In genomic region chr13:40770934-40771618, GRCh38 we compare ENCODE assay signal across 1 cellular context.
TF ChIP-seq lines count a peak whose summit lies in the region.

Gene MRPS31, minus strand, starts transcription at chr13:40771190. Its CDS starts 54 bp downstream, at chr13:40771136.

TF ChIP-seq in GM12878, 131 proteins besides CTCF, POLR2A, EP300 and RAD21 (continued from another document and continues in another):
- TF ChIP-seq ZNF384 (IDR thresholded peaks at IDR 0.05; ENCODE audit: borderline replicate concordance, low read depth, low read length) (no peak), SUPT20H (IDR thresholded peaks at IDR 0.05; ENCODE audit: borderline replicate concordance, control insufficient read depth, low read depth, low read length) (no peak), BHLHE40 (IDR thresholded peaks at IDR 0.05; ENCODE audit: borderline replicate concordance in 1 of 2, low read depth in 2 of 2, low read length in 1 of 2) (peak in 1 of 2 experiments; percentile 40; a peak in 1 of 4 replicates), WRNIP1 (IDR thresholded peaks at IDR 0.05; ENCODE audit: borderline replicate concordance, low read depth, low read length) (peak; percentile 98), LARP7 (IDR thresholded peaks at IDR 0.05) (peak; percentile 85), RB1 (IDR thresholded peaks at IDR 0.05; ENCODE audit: borderline replicate concordance) (peak; percentile 98), CHD2 (IDR thresholded peaks at IDR 0.05; ENCODE audit: borderline replicate concordance, low read depth, low read length) (peak; percentile 49; the same call in 1 of the 2 replicates), CEBPB (IDR thresholded peaks at IDR 0.05; ENCODE audit: borderline replicate concordance in 1 of 2, low read depth in 2 of 2, low read length in 2 of 2) (no peak), E4F1 (IDR thresholded peaks at IDR 0.05; ENCODE audit: borderline replicate concordance, partially characterized antibody) (peak; percentile 85), NRF1 (conservative IDR thresholded peaks at IDR 0.05; ENCODE audit: low read depth, low read length) (no peak), FOXM1 (IDR thresholded peaks at IDR 0.05; ENCODE audit: low read depth, low read length) (0 out of 2 replicates have a peak, but pooled peaks have one; percentile 33), PBX3 (IDR thresholded peaks at IDR 0.05; ENCODE audit: insufficient replicate concordance, low read depth, low read length) (peak; percentile 54), YBX1 (IDR thresholded peaks at IDR 0.05) (no peak), ZNF622 (IDR thresholded peaks at IDR 0.05) (no peak), SRF (IDR thresholded peaks at IDR 0.05; ENCODE audit: low read depth in 2 of 2, low read length in 2 of 2) (peak; percentile 67 to 93), GATAD2B (conservative IDR thresholded peaks at IDR 0.05; ENCODE audit: low read depth) (peak; percentile 76; the same call in 1 of the 2 replicates), MYC (IDR thresholded peaks at IDR 0.05; ENCODE audit: insufficient read depth, insufficient read length, insufficient replicate concordance, low read length, severe bottlenecking) (no peak), KDM1A (IDR thresholded peaks at IDR 0.05; ENCODE audit: borderline replicate concordance) (no peak), MAX (IDR thresholded peaks at IDR 0.05; ENCODE audit: low read depth, low read length) (peak; percentile 49; the same call in 1 of the 2 replicates), MTA2 (IDR thresholded peaks at IDR 0.05; ENCODE audit: low read depth) (peak; percentile 53; the same call in 1 of the 2 replicates), STAT1 (conservative IDR thresholded peaks at IDR 0.05) (peak; percentile 99), HDAC6 (IDR thresholded peaks at IDR 0.05; ENCODE audit: unreplicated experiment) (no peak), STAT3 (IDR thresholded peaks at IDR 0.05; ENCODE audit: low read depth, low read length) (no peak), SMARCA5 (IDR thresholded peaks at IDR 0.05) (peak; percentile 92), ZNF217 (IDR thresholded peaks at IDR 0.05) (no peak), POU2F2 (IDR thresholded peaks at IDR 0.05; ENCODE audit: borderline replicate concordance, low read depth, low read length) (peak; percentile 95), EED (IDR thresholded peaks at IDR 0.05; ENCODE audit: low read depth) (peak; percentile 73; the same call in 1 of the 2 replicates), EGR1 (IDR thresholded peaks at IDR 0.05; ENCODE audit: borderline replicate concordance in 1 of 2, low read depth in 2 of 2, low read length in 2 of 2) (peak; percentile 66 to 99), POLR2AphosphoS5 (IDR thresholded peaks at IDR 0.05; ENCODE audit: low read length) (peak; percentile 95), SREBF1 (IDR thresholded peaks at IDR 0.05; ENCODE audit: low read length) (peak; percentile 44; the same call in 1 of the 2 replicates), NBN (IDR thresholded peaks at IDR 0.05) (peak; percentile 95), PRDM15 (CRISPR knock-in tag; IDR thresholded peaks at IDR 0.05) (no peak), HDAC2 (IDR thresholded peaks at IDR 0.05) (no peak), DPF2 (IDR thresholded peaks at IDR 0.05) (peak; percentile 59; the same call in 1 of the 2 replicates), FOXK2 (IDR thresholded peaks at IDR 0.05) (no peak; the same call in 1 of the 2 replicates), SREBF2 (IDR thresholded peaks at IDR 0.05; ENCODE audit: low read length) (peak; percentile 80), JUNB (IDR thresholded peaks at IDR 0.05) (no peak; the same call in 1 of the 2 replicates), GABPA (IDR thresholded peaks at IDR 0.05; ENCODE audit: low read depth) (peak; percentile 100), FOS (IDR thresholded peaks at IDR 0.05; ENCODE audit: borderline replicate concordance, extremely low read depth, insufficient read length) (no peak), MTA3 (IDR thresholded peaks at IDR 0.05; ENCODE audit: borderline replicate concordance, low read length) (peak; percentile 62; the same call in 1 of the 2 replicates), BRCA1 (IDR thresholded peaks at IDR 0.05; ENCODE audit: low read depth, low read length) (no peak), ZNF687 (IDR thresholded peaks at IDR 0.05) (peak; percentile 82; the same call in 1 of the 2 replicates), ETV6 (conservative IDR thresholded peaks at IDR 0.05 in 1 of 2, IDR thresholded peaks at IDR 0.05 in 1 of 2; ENCODE audit: borderline replicate concordance in 1 of 2, low read depth in 1 of 2) (peak in 1 of 2 experiments; percentile 54; a peak in 1 of 4 replicates), CHD4 (IDR thresholded peaks at IDR 0.05) (no peak)
- TF ChIP-seq, protein P1, sequence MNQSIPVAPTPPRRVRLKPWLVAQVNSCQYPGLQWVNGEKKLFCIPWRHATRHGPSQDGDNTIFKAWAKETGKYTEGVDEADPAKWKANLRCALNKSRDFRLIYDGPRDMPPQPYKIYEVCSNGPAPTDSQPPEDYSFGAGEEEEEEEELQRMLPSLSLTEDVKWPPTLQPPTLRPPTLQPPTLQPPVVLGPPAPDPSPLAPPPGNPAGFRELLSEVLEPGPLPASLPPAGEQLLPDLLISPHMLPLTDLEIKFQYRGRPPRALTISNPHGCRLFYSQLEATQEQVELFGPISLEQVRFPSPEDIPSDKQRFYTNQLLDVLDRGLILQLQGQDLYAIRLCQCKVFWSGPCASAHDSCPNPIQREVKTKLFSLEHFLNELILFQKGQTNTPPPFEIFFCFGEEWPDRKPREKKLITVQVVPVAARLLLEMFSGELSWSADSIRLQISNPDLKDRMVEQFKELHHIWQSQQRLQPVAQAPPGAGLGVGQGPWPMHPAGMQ (IDR thresholded peaks at IDR 0.05; ENCODE audit: borderline replicate concordance): peak; percentile 52; the same call in 1 of the 2 replicates
- TF ChIP-seq, protein P2, sequence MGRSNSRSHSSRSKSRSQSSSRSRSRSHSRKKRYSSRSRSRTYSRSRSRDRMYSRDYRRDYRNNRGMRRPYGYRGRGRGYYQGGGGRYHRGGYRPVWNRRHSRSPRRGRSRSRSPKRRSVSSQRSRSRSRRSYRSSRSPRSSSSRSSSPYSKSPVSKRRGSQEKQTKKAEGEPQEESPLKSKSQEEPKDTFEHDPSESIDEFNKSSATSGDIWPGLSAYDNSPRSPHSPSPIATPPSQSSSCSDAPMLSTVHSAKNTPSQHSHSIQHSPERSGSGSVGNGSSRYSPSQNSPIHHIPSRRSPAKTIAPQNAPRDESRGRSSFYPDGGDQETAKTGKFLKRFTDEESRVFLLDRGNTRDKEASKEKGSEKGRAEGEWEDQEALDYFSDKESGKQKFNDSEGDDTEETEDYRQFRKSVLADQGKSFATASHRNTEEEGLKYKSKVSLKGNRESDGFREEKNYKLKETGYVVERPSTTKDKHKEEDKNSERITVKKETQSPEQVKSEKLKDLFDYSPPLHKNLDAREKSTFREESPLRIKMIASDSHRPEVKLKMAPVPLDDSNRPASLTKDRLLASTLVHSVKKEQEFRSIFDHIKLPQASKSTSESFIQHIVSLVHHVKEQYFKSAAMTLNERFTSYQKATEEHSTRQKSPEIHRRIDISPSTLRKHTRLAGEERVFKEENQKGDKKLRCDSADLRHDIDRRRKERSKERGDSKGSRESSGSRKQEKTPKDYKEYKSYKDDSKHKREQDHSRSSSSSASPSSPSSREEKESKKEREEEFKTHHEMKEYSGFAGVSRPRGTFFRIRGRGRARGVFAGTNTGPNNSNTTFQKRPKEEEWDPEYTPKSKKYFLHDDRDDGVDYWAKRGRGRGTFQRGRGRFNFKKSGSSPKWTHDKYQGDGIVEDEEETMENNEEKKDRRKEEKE (IDR thresholded peaks at IDR 0.05): no peak
- TF ChIP-seq, protein P3, sequence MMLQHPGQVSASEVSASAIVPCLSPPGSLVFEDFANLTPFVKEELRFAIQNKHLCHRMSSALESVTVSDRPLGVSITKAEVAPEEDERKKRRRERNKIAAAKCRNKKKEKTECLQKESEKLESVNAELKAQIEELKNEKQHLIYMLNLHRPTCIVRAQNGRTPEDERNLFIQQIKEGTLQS (IDR thresholded peaks at IDR 0.05; ENCODE audit: borderline replicate concordance, extremely low read depth, low read depth, low read length): no peak
- TF ChIP-seq, protein P4, sequence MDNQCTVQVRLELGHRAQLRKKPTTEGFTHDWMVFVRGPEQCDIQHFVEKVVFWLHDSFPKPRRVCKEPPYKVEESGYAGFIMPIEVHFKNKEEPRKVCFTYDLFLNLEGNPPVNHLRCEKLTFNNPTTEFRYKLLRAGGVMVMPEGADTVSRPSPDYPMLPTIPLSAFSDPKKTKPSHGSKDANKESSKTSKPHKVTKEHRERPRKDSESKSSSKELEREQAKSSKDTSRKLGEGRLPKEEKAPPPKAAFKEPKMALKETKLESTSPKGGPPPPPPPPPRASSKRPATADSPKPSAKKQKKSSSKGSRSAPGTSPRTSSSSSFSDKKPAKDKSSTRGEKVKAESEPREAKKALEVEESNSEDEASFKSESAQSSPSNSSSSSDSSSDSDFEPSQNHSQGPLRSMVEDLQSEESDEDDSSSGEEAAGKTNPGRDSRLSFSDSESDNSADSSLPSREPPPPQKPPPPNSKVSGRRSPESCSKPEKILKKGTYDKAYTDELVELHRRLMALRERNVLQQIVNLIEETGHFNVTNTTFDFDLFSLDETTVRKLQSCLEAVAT (IDR thresholded peaks at IDR 0.05): peak; percentile 78
